ENCODE assay signal across 18 cellular contexts in genomic region chr21:33510826-33511225, GRCh38.
"Had no signal": no experiment of that assay in that cellular context is flagged by ENCODE, and none has a peak within 500 bp of the region (broad histone marks: within the 10 kb centered on the region; RNA-seq: fewer than 3 reads in every experiment).

No MANE protein-coding gene starts in this region.

- H3K4me1 ChIP-seq: foreskin keratinocyte, psoas muscle, tibial nerve had no signal

- H3K27ac ChIP-seq: foreskin keratinocyte, hepatocyte, psoas muscle, spleen, tibial nerve had no signal

- H3K4me3 Mint-ChIP-seq: dendritic cell treated with granulocyte-macrophage colony-stimulating factor and Interleukin-4, amounts not matched to agents 40 ng/mL and 50 ng/mL, for 4 days; naive B cell; nephron; stimulated activated memory B cell treated with anti-CD40 and anti-IgM and Interleukin-4, amounts not matched to agents 10 μg/mL and 1 μg/mL and 100 μg/mL, for 72 hours; stimulated activated naive CD8-positive, alpha-beta T cell treated with anti-CD3 and anti-CD28 coated beads, Interleukin-15, Interleukin-2, amounts not matched to agents 100 ng/mL and 50 ng/mL, for 24 hours had no signal

- H3K4me1 Mint-ChIP-seq: nephron; stimulated activated memory B cell treated with anti-CD40 and anti-IgM and Interleukin-4, amounts not matched to agents 10 μg/mL and 1 μg/mL and 100 μg/mL, for 72 hours had no signal

- DNase-seq: foreskin keratinocyte; kidney glomerular epithelial cell; mesendoderm; naive B cell; psoas muscle; spleen; stimulated activated CD4-positive, alpha-beta T cell treated with anti-CD3 and anti-CD28 coated beads, Interleukin-15, amount 100 ng/mL, for 24 hours; stimulated activated CD4-positive, alpha-beta T cell treated with anti-CD3 and anti-CD28 coated beads, Interleukin-1b, Interleukin-23, amount 100 ng/mL, for 48 hours; stimulated activated CD4-positive, alpha-beta T cell treated with anti-CD3 and anti-CD28 coated beads, Interleukin-4, amount 100 ng/mL, for 24 hours had no signal

- H3K4me3 ChIP-seq: hepatocyte, psoas muscle, spleen, tibial nerve had no signal

- FAIRE-seq: colon, islet of Langerhans had no signal

- H2AFZ ChIP-seq: hepatocyte had no signal

- H3K79me2 ChIP-seq: hepatocyte had no signal

- H3K27me3 ChIP-seq: foreskin keratinocyte, hepatocyte, spleen, tibial nerve had no signal

- H3K27ac Mint-ChIP-seq: dendritic cell treated with granulocyte-macrophage colony-stimulating factor and Interleukin-4, amounts not matched to agents 40 ng/mL and 50 ng/mL, for 4 days; nephron; stimulated activated memory B cell treated with anti-CD40 and anti-IgM and Interleukin-4, amounts not matched to agents 10 μg/mL and 1 μg/mL and 100 μg/mL, for 72 hours had no signal

- ATAC-seq: foreskin keratinocyte; psoas muscle; sciatic nerve; stimulated activated memory B cell treated with anti-CD40 and anti-IgM and Interleukin-4, amounts not matched to agents 10 μg/mL and 1 μg/mL and 100 μg/mL, for 72 hours had no signal

- H3K9me3 ChIP-seq: psoas muscle, spleen, tibial nerve had no signal

- H3K9me3 Mint-ChIP-seq: dendritic cell treated with granulocyte-macrophage colony-stimulating factor and Interleukin-4, amounts not matched to agents 40 ng/mL and 50 ng/mL, for 4 days; nephron; stimulated activated naive CD8-positive, alpha-beta T cell treated with anti-CD3 and anti-CD28 coated beads, Interleukin-15, Interleukin-2, amounts not matched to agents 100 ng/mL and 50 ng/mL, for 24 hours had no signal

- H3K27me3 Mint-ChIP-seq: dendritic cell treated with granulocyte-macrophage colony-stimulating factor and Interleukin-4, amounts not matched to agents 40 ng/mL and 50 ng/mL, for 4 days; naive B cell; stimulated activated memory B cell treated with anti-CD40 and anti-IgM and Interleukin-4, amounts not matched to agents 10 μg/mL and 1 μg/mL and 100 μg/mL, for 72 hours; stimulated activated naive CD8-positive, alpha-beta T cell treated with anti-CD3 and anti-CD28 coated beads, Interleukin-15, Interleukin-2, amounts not matched to agents 100 ng/mL and 50 ng/mL, for 24 hours had no signal

- H3K4me2 ChIP-seq: hepatocyte had no signal
